In the genomic region with DNA sequence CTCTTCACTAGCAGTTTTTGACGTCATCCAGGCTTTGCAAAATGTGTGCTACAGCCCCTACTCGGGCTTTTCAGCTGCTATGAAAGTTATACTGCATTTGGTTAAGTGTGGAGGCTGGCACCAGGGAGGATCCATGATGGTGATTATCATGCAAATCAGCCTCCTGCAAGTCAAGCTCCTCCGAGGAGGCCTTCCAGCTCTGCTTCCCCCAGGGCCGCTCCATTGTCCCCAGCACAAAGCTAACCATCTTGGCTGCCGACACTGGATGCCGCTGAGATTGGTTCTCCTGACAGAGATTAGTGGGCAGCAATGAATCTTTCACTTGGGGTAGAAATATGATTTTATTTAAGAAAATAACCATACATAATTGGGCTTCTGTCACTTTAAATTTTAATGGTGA, we compare ENCODE assay signal across 18 cellular contexts.
DNase-seq lines count a peak whose midpoint lies in the region; ATAC-seq and TF ChIP-seq lines count a peak whose summit lies in the region.
"Had no signal": no experiment of that assay in that cellular context is flagged by ENCODE, and none has a peak within 500 bp of the region (broad histone marks: within the 10 kb centered on the region; RNA-seq: fewer than 3 reads in every experiment).

No MANE protein-coding gene starts in this region.

- WGBS in prostate gland: 77% methylated on average over 6 of the region's 6 CpGs

- H3K4me3 ChIP-seq in MG63 (no peak overlapping the region), prostate gland (no peak overlapping the region)
- H3K4me3 ChIP-seq: GM23248, mucosa of descending colon had no signal

- intact Hi-C loops in prostate gland (cut with DNase I): loop anchor here (10.0 kb wide), 1 partner anchor 153 kb away; no protein-coding TSS in a partner anchor

- TF ChIP-seq CTCF in nephron (IDR thresholded peaks at IDR 0.05; ENCODE audit: unreplicated experiment in 3 of 3): no peak
- TF ChIP-seq CTCF in prostate gland (IDR thresholded peaks at IDR 0.05): no peak

- no peaks in the 10 kb centered on the region for H3K4me1 ChIP-seq in prostate gland (replicated peaks)

- no peaks in the 10 kb centered on the region for H3K9me3 Mint-ChIP-seq in nephron
- H3K9me3 Mint-ChIP-seq: activated CD4-positive, alpha-beta memory T cell treated with anti-CD3 and anti-CD28 coated beads for 36 hours; activated T-cell treated with anti-CD3 and anti-CD28 coated beads, Interleukin-2, amount 50 U/mL, for 24 hours; type B pancreatic cell had no signal

- DNase-seq in NCI-H524 (lab: John Stamatoyannopoulos, UW): peak; percentile 25 to 36
- no peak for DNase-seq in NCI-H524 treated with DMSO at 0.1 percent for 48 hours (lab: John Stamatoyannopoulos, UW)
- DNase-seq in globus pallidus (ENCODE audit: low spot score): peak; percentile 52
- no peak for DNase-seq in MG63
- no peak for DNase-seq in NCI-H2029 (lab: John Stamatoyannopoulos, UW)
- no peak for DNase-seq in prostate gland (ENCODE audit: low spot score)
- DNase-seq: activated CD4-positive, alpha-beta memory T cell treated with anti-CD3 and anti-CD28 coated beads for 36 hours; activated T-cell treated with anti-CD3 and anti-CD28 coated beads, Interleukin-2, amount 50 U/mL, for 24 hours; GM23248; left cardiac atrium; mucosa of descending colon; WERI-Rb-1 had no signal

- no peaks in the 10 kb centered on the region for H3K27me3 ChIP-seq in MG63
- no peaks in the 10 kb centered on the region for H3K27me3 ChIP-seq in prostate gland (replicated peaks; ENCODE audit: insufficient read depth)

- peak overlapping the region; percentile 84 to 96 (median 92) for H3K27ac Mint-ChIP-seq in nephron
- H3K27ac Mint-ChIP-seq: activated CD4-positive, alpha-beta memory T cell treated with anti-CD3 and anti-CD28 coated beads for 36 hours; activated naive CD4-positive, alpha-beta T cell treated with anti-CD3 and anti-CD28 coated beads, Interleukin-2, amount 50 U/mL, for 72 hours; activated T-cell treated with anti-CD3 and anti-CD28 coated beads, Interleukin-2, amount 50 U/mL, for 24 hours; type B pancreatic cell had no signal

- no peaks in the 10 kb centered on the region for H3K36me3 Mint-ChIP-seq in nephron (ENCODE audit: low read depth)
- H3K36me3 Mint-ChIP-seq: activated CD4-positive, alpha-beta memory T cell treated with anti-CD3 and anti-CD28 coated beads for 36 hours; activated naive CD4-positive, alpha-beta T cell treated with anti-CD3 and anti-CD28 coated beads, Interleukin-2, amount 50 U/mL, for 72 hours; type B pancreatic cell had no signal

- H3K36me3 ChIP-seq in MG63: no peaks in the 10 kb centered on the region
- no peaks in the 10 kb centered on the region for H3K36me3 ChIP-seq in prostate gland
- H3K36me3 ChIP-seq: WERI-Rb-1 had no signal

- no peaks in the 10 kb centered on the region for H3K27me3 Mint-ChIP-seq in nephron (ENCODE audit: low read depth)
- H3K27me3 Mint-ChIP-seq: activated T-cell treated with anti-CD3 and anti-CD28 coated beads, Interleukin-2, amount 50 U/mL, for 24 hours had no signal

- no peak for TF ChIP-seq POLR2A in prostate gland (IDR thresholded peaks at IDR 0.05)

- peak overlapping the region in 1 of 3 experiments; percentile 21 for H3K4me3 Mint-ChIP-seq in nephron
- H3K4me3 Mint-ChIP-seq: activated CD4-positive, alpha-beta memory T cell treated with anti-CD3 and anti-CD28 coated beads for 36 hours; activated T-cell treated with anti-CD3 and anti-CD28 coated beads, Interleukin-2, amount 50 U/mL, for 24 hours had no signal

- ATAC-seq in GM21515 (IDR thresholded peaks at IDR 0.05; ENCODE audit: unreplicated experiment): no peak
- ATAC-seq: activated naive CD4-positive, alpha-beta T cell treated with anti-CD3 and anti-CD28 coated beads, Interleukin-2, amount 50 U/mL, for 72 hours; left cardiac atrium; mucosa of descending colon had no signal

- H3K9me3 ChIP-seq in MG63: no peaks in the 10 kb centered on the region
- no peaks in the 10 kb centered on the region for H3K9me3 ChIP-seq in prostate gland
- H3K9me3 ChIP-seq: mucosa of descending colon had no signal

- no peak overlapping the region for H3K27ac ChIP-seq in prostate gland
- H3K27ac ChIP-seq: C4-2B, GM23248, KMS-11, WERI-Rb-1 had no signal

- peaks cover 30% of the 10 kb centered on the region for H3K4me1 Mint-ChIP-seq in nephron

Comparison
In these comparisons a context has a peak if more than half of its experiments do, and no peak if none do; other contexts are left out.
1. DNase-seq: peak in NCI-H524 (2 of 2) and globus pallidus (single experiment); none in NCI-H524 treated with DMSO at 0.1 percent for 48 hours (single experiment), MG63 (single experiment), NCI-H2029 (single experiment) and prostate gland (single experiment).